Comparison of ENCODE assay signal across 8 cellular contexts in genomic region chr3:194134757-194135515, GRCh38. TPM values are rescaled to one million over a fixed set of nuclear protein-coding genes. Genes with fewer than 3 reads are reported as not detected.
DNase-seq lines count a peak whose midpoint lies in the region; ATAC-seq, FAIRE-seq and TF ChIP-seq lines count a peak whose summit lies in the region.

No MANE protein-coding gene starts in this region.

- peaks cover 34 to 71% of the 10 kb centered on the region in 2 donors for H3K27me3 Mint-ChIP-seq in T-cell

- H3K36me3 Mint-ChIP-seq in T-cell: no peaks in the 10 kb centered on the region

- intact Hi-C loops in left cardiac atrium (cut with DNase I) (loop anchor here (5.0 to 10.0 kb wide), 6 partner anchors 63 to 353 kb away; no protein-coding TSS in a partner anchor), prostate gland (cut with DNase I) (loop anchor here (5.0 kb wide), 1 partner anchor 63 kb away; no protein-coding TSS in a partner anchor)

- peak in 1 of 4 experiments; percentile 21 for TF ChIP-seq CTCF in prostate gland (IDR thresholded peaks at IDR 0.05)

- ATAC-seq in HG02610 (IDR thresholded peaks at IDR 0.05; ENCODE audit: unreplicated experiment) (peak; percentile 39), T-cell (replicated peaks in 1 of 4) (peak; percentile 66 to 75 (median 72)), left cardiac atrium (peak; percentile 56 to 73)

- DNase-seq in NCI-H128 (lab: John Stamatoyannopoulos, UW; ENCODE audit: unreplicated experiment) (peak; percentile 68), T-cell (peak; percentile 59 to 84 (median 74)), amniotic epithelial cell (ENCODE audit: low read depth) (peak; percentile 96), left cardiac atrium (peak; percentile 95), prostate gland (ENCODE audit: low spot score) (peak; percentile 95), urothelium cell line (ENCODE audit: low spot score) (peak; percentile 88)

- POLR2A ChIA-PET in T-cell (lab: Charles Lee): no interaction called here

- peak overlapping the region; percentile 39 to 74 for H3K27ac Mint-ChIP-seq in T-cell

- no peaks in the 10 kb centered on the region for H3K9me3 Mint-ChIP-seq in T-cell

- H3K4me3 ChIP-seq in GM08714 (ENCODE audit: low read length): peak overlapping the region; percentile 62; the same call in 1 of the 2 replicates
- H3K4me3 ChIP-seq in prostate gland: peak overlapping the region; percentile 60 to 71

- peaks cover 4% of the 10 kb centered on the region for H3K4me1 ChIP-seq in prostate gland (replicated peaks)

- peaks cover 44 to 57% (median 56%) of the 10 kb centered on the region in 3 donors for H3K4me1 Mint-ChIP-seq in T-cell

- FAIRE-seq in urothelium cell line (lab: Jason Lieb, UNC): peak; percentile 84

- CTCF ChIA-PET in T-cell (lab: Charles Lee): no interaction called here

- H3K9me3 ChIP-seq in prostate gland: no peaks in the 10 kb centered on the region

- peak overlapping the region; percentile 80 to 91 (median 84) for H3K4me3 Mint-ChIP-seq in T-cell

- no peaks in the 10 kb centered on the region for H3K27me3 ChIP-seq in prostate gland (replicated peaks; ENCODE audit: insufficient read depth)

- peak overlapping the region; percentile 97 to 98 for H3K27ac ChIP-seq in prostate gland

- under 1% methylated on average over 52 of the region's 68 CpGs for WGBS in prostate gland

- no peaks in the 10 kb centered on the region for H3K36me3 ChIP-seq in prostate gland

- TF ChIP-seq POLR2A in prostate gland (IDR thresholded peaks at IDR 0.05): peak; percentile 37

RNA-seq across cellular contexts. Expression of gene HES1, which starts 1.0 kb away (rescaled TPM):
- total RNA-seq in T-cell: 1 to 10 TPM in 1 of 5 donors, under 1 TPM in 4; 0.35 to 1.1 (median 0.46) TPM
- total RNA-seq in left cardiac atrium: 10 to 100 TPM; 13.2 to 60.5 TPM
- total RNA-seq in prostate gland: 100 to 1,000 TPM in 1 of 2 donors, 10 to 100 TPM in 1; 92.4 to 174 TPM

Comparison
In these comparisons a context has a peak if more than half of its experiments do, and no peak if none do; other contexts are left out.
1. Peak in every context shown above with its lines: DNase-seq, ATAC-seq, H3K4me3 ChIP-seq and H3K27ac ChIP-seq.
2. RNA of gene HES1, which starts 1.0 kb away (total RNA-seq): 92.4 to 174 TPM in prostate gland and 13.2 to 60.5 TPM in left cardiac atrium; 0.35 to 1.1 TPM in T-cell; every median in the first group is over 4 times any median in the second.